Comparison of ENCODE assay signal across 8 cellular contexts in the genomic region with DNA sequence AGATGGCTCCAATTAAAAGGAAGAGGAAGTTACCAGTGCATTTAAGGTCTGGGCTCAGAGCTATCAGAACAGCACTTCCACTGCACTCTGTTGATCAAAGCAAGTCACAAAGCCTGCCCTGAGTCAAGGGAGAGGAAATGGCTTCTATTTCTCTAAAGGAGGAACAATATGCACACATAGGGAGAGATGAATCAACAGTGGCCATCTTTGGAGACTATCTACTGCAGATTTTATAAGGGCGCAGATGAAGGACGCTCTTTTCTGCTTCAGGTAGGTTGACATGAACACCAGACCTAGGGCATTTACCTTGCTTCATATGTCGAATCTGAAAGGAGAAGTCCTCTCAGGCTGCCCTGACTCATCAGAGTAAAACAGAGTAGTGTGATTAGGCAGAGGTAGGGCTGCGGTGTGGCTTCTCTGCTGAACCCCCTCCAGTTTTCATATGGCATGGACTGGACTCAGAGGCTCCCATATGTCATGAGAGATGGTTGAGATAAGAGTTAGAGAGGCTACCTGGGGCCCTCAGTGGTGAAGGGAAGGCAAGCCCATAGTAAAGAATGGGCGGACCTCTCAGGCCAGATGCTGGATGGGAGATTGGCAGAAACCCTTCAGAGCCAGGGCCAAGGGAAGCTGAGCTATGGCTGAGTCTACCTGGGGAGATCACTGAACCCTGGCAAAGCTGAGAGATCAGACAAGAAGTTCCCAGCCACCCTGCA.
DNase-seq lines count a peak whose midpoint lies in the region; ATAC-seq lines count a peak whose summit lies in the region.

No MANE protein-coding gene starts in this region.

- DNase-seq in CD1c-positive myeloid dendritic cell (ENCODE audit: extremely low spot score) (peak; percentile 73), NK-92 (lab: John Stamatoyannopoulos, UW; ENCODE audit: unreplicated experiment) (no peak), occipital lobe (lab: John Stamatoyannopoulos, UW) (no peak), middle frontal gyrus (ENCODE audit: extremely low spot score, low spot score) (no peak)
- peak; percentile 41 for DNase-seq in activated T-cell treated with anti-CD3 and anti-CD28 coated beads, Interleukin-2, amount 50 U/mL, for 1 hour
- peak; percentile 72 for DNase-seq in stimulated activated CD4-positive, alpha-beta T cell treated with anti-CD3 and anti-CD28 coated beads, Interleukin-1b, Interleukin-23, amount 100 ng/mL, for 48 hours

- ATAC-seq in GM21360 (IDR thresholded peaks at IDR 0.05; ENCODE audit: unreplicated experiment), result peak; percentile 82
- ATAC-seq in HG03565 (IDR thresholded peaks at IDR 0.05; ENCODE audit: unreplicated experiment), result peak; percentile 85

Comparison
In these comparisons a context has a peak if more than half of its experiments do, and no peak if none do; other contexts are left out.
1. DNase-seq: peak in CD1c-positive myeloid dendritic cell (single experiment), activated T-cell treated with anti-CD3 and anti-CD28 coated beads, Interleukin-2, amount 50 U/mL, for 1 hour (single experiment) and stimulated activated CD4-positive, alpha-beta T cell treated with anti-CD3 and anti-CD28 coated beads, Interleukin-1b, Interleukin-23, amount 100 ng/mL, for 48 hours (single experiment); none in NK-92 (single experiment), occipital lobe (single experiment) and middle frontal gyrus (single experiment).